Comparison of ENCODE assay signal across 1 cellular context in the genomic region with DNA sequence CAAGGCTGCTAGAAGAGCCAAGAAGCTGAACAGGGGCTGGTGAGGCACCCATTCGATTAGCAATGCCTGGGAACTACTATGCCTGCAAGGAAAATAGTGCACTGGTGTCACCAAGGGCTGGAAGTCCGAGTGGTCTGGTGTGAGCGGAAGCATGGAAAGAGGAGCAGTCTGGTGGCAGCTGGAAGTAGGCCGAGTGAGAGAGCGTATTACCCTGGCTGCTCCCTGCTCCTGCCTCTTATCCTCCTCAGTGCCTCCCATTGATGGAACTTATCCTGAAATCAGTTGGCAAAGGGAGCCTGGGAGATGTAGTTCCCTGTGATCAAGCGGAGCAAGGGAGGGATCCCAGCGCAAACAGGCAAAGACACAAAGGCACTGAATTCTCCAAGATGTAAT.
TF ChIP-seq lines count a peak whose summit lies in the region.

No MANE protein-coding gene starts in this region.

TF ChIP-seq in SK-N-SH, 30 proteins besides CTCF, POLR2A, EP300 and RAD21 (continued from another document):
- no peak for TF ChIP-seq TAF1 (IDR thresholded peaks at IDR 0.05; ENCODE audit: borderline replicate concordance, low read depth, low read length)
- TF ChIP-seq MEF2A (IDR thresholded peaks at IDR 0.05; ENCODE audit: borderline replicate concordance, low read depth): no peak
- TF ChIP-seq RFX5 (IDR thresholded peaks at IDR 0.05; ENCODE audit: low read length): no peak
- TF ChIP-seq MXI1 (IDR thresholded peaks at IDR 0.05; ENCODE audit: low read depth, low read length): peak; percentile 80; the same call in 1 of the 2 replicates
- peak; percentile 81 for TF ChIP-seq CHD2 (IDR thresholded peaks at IDR 0.05; ENCODE audit: low read length, partially characterized antibody)
- TF ChIP-seq NFIC (IDR thresholded peaks at IDR 0.05; ENCODE audit: borderline replicate concordance): no peak
- TF ChIP-seq, protein P1, sequence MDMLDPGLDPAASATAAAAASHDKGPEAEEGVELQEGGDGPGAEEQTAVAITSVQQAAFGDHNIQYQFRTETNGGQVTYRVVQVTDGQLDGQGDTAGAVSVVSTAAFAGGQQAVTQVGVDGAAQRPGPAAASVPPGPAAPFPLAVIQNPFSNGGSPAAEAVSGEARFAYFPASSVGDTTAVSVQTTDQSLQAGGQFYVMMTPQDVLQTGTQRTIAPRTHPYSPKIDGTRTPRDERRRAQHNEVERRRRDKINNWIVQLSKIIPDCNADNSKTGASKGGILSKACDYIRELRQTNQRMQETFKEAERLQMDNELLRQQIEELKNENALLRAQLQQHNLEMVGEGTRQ (IDR thresholded peaks at IDR 0.05; ENCODE audit: borderline replicate concordance, low read depth, low read length): no peak
